ENCODE assay signal across 31 cellular contexts in the genomic region with DNA sequence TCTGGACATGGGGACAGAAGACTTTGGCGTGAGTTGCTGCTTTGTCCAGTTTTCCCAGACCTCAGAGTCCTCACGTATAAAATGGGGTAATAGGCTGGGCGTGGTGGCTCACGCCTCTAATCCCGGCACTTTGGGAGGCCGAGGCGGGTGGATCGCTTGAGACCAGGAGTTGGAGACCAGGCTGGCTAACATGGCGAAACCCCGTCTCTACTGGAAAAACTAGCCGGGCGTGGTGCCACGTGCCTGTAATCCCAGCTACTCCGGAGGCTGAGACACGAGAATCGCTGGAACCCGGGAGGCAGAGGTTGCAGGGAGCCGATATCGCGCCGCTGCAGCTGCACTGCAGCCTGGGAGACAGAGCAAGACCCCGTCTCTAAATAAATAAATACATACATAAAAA.
"Had no signal": no experiment of that assay in that cellular context is flagged by ENCODE, and none has a peak within 500 bp of the region (broad histone marks: within the 10 kb centered on the region; RNA-seq: fewer than 3 reads in every experiment).

No MANE protein-coding gene starts in this region.

- H3K36me3 Mint-ChIP-seq: natural killer cell treated with Interleukin-12 subunit alpha and Interleukin-12 subunit beta and Interleukin-15 and Interleukin-18, amount 100 ng/mL, for 72 hours; stimulated activated memory B cell treated with anti-CD40 and anti-IgM and Interleukin-4, amounts not matched to agents 10 μg/mL and 1 μg/mL and 100 μg/mL, for 72 hours; type B pancreatic cell had no signal

- ATAC-seq: naive thymus-derived CD8-positive, alpha-beta T cell; natural killer cell treated with Interleukin-12 subunit alpha and Interleukin-12 subunit beta and Interleukin-15 and Interleukin-18, amount 100 ng/mL, for 72 hours; psoas muscle; right cardiac atrium; right lobe of liver; stimulated activated memory B cell treated with anti-CD40 and anti-IgM and Interleukin-4, amounts not matched to agents 10 μg/mL and 1 μg/mL and 100 μg/mL, for 72 hours; stimulated activated naive CD8-positive, alpha-beta T cell treated with anti-CD3 and anti-CD28 coated beads, Interleukin-15, amount 100 ng/mL, for 72 hours; stimulated activated naive CD8-positive, alpha-beta T cell treated with anti-CD3 and anti-CD28 coated beads, Interleukin-15, Interleukin-2, amounts not matched to agents 100 U/mL and 50 U/mL, for 24 hours; upper lobe of right lung had no signal

- H3K9me3 ChIP-seq: neutrophil, ovary, psoas muscle, right lobe of liver, sigmoid colon, suprapubic skin, testis, tibial artery, transverse colon, upper lobe of right lung, vagina had no signal

- H3K27me3 ChIP-seq: ovary, testis, vagina had no signal

- DNase-seq: naive thymus-derived CD8-positive, alpha-beta T cell; nephron progenitor cell; nucleus accumbens; ovary; posterior cingulate gyrus; psoas muscle; right cardiac atrium; right lobe of liver; sigmoid colon; small intestine; stimulated activated CD4-positive, alpha-beta T cell treated with anti-CD3 and anti-CD28 coated beads, Interleukin-15, amount 100 ng/mL, for 24 hours; stimulated activated CD4-positive, alpha-beta T cell treated with anti-CD3 and anti-CD28 coated beads, Interleukin-4, amount 100 ng/mL, for 1 hour; stimulated activated CD4-positive, alpha-beta T cell treated with anti-CD3 and anti-CD28 coated beads, Interleukin-4, amount 100 ng/mL, for 4 hours; stimulated activated CD8-positive, alpha-beta memory T cell treated with anti-CD3 and anti-CD28 coated beads, Interleukin-4, amount 100 ng/mL, for 48 hours; stimulated activated naive CD4-positive, alpha-beta T cell; stimulated activated naive CD8-positive, alpha-beta T cell treated with anti-CD3 and anti-CD28 coated beads, Interleukin-15, amount 100 ng/mL, for 72 hours; stimulated activated naive CD8-positive, alpha-beta T cell treated with anti-CD3 and anti-CD28 coated beads, Interleukin-15, Interleukin-2, amounts not matched to agents 100 U/mL and 50 U/mL, for 24 hours; substantia nigra; testis; tibial artery; transverse colon; upper lobe of right lung had no signal

- H3K4me1 ChIP-seq: parathyroid adenoma, psoas muscle, right lobe of liver, sigmoid colon, suprapubic skin, testis, tibial artery, transverse colon, upper lobe of right lung, vagina had no signal

- FAIRE-seq: small intestine had no signal

- H3K27ac Mint-ChIP-seq: naive thymus-derived CD8-positive, alpha-beta T cell; natural killer cell treated with Interleukin-12 subunit alpha and Interleukin-12 subunit beta and Interleukin-15 and Interleukin-18, amount 100 ng/mL, for 72 hours; nephron progenitor cell; progenitor cell of endocrine pancreas; stimulated activated memory B cell treated with anti-CD40 and anti-IgM and Interleukin-4, amounts not matched to agents 10 μg/mL and 1 μg/mL and 100 μg/mL, for 72 hours; stimulated activated naive CD8-positive, alpha-beta T cell treated with anti-CD3 and anti-CD28 coated beads, Interleukin-15, amount 100 ng/mL, for 72 hours; type B pancreatic cell had no signal

- H3K9me3 Mint-ChIP-seq: naive thymus-derived CD8-positive, alpha-beta T cell; natural killer cell treated with Interleukin-12 subunit alpha and Interleukin-12 subunit beta and Interleukin-15 and Interleukin-18, amount 100 ng/mL, for 72 hours; nephron progenitor cell; neural crest cell; stimulated activated memory B cell treated with anti-CD40 and anti-IgM and Interleukin-4, amounts not matched to agents 10 μg/mL and 1 μg/mL and 100 μg/mL, for 72 hours; stimulated activated naive CD8-positive, alpha-beta T cell treated with anti-CD3 and anti-CD28 coated beads, Interleukin-15, amount 100 ng/mL, for 72 hours; type B pancreatic cell had no signal

- H3K4me1 Mint-ChIP-seq: naive thymus-derived CD8-positive, alpha-beta T cell; nephron progenitor cell; neural crest cell; stimulated activated memory B cell treated with anti-CD40 and anti-IgM and Interleukin-4, amounts not matched to agents 10 μg/mL and 1 μg/mL and 100 μg/mL, for 72 hours; stimulated activated naive CD8-positive, alpha-beta T cell treated with anti-CD3 and anti-CD28 coated beads, Interleukin-15, amount 100 ng/mL, for 72 hours had no signal

- H3K36me3 ChIP-seq: neutrophil, ovary, right lobe of liver, sigmoid colon, suprapubic skin, tibial artery, transverse colon, upper lobe of right lung, vagina had no signal

- H3K4me3 ChIP-seq: ovary, psoas muscle, right lobe of liver, sigmoid colon, suprapubic skin, testis, tibial artery, transverse colon, upper lobe of right lung, vagina had no signal

- H3K9ac ChIP-seq: parathyroid adenoma had no signal

- H3K4me3 Mint-ChIP-seq: naive thymus-derived CD8-positive, alpha-beta T cell; natural killer cell treated with Interleukin-12 subunit alpha and Interleukin-12 subunit beta and Interleukin-15 and Interleukin-18, amount 100 ng/mL, for 72 hours; nephron progenitor cell; neural crest cell; stimulated activated memory B cell treated with anti-CD40 and anti-IgM and Interleukin-4, amounts not matched to agents 10 μg/mL and 1 μg/mL and 100 μg/mL, for 72 hours; stimulated activated naive CD8-positive, alpha-beta T cell treated with anti-CD3 and anti-CD28 coated beads, Interleukin-15, amount 100 ng/mL, for 72 hours; type B pancreatic cell had no signal

- H3K27ac ChIP-seq: neutrophil, ovary, parathyroid adenoma, psoas muscle, right lobe of liver, sigmoid colon, suprapubic skin, testis, tibial artery, transverse colon, upper lobe of right lung, vagina had no signal
